ENCODE assay signal across 8 cellular contexts in genomic region chr2:207337234-207338219, GRCh38.
DNase-seq lines count a peak whose midpoint lies in the region; ATAC-seq and TF ChIP-seq lines count a peak whose summit lies in the region.

No MANE protein-coding gene starts in this region.

- peak overlapping the region; percentile 77 for H3K27ac Mint-ChIP-seq in activated T-helper 17 cell treated with anti-CD3 and anti-CD28 coated beads, Interleukin-2, amount 50 U/mL, for 72 hours

- H3K79me1 ChIP-seq in neuronal stem cell (ENCODE audit: low read depth, low read length) = no peaks in the 10 kb centered on the region

- H3K27me3 ChIP-seq in heart left ventricle (no peaks in the 10 kb centered on the region), parathyroid adenoma (ENCODE audit: control insufficient read depth, insufficient read depth, low read length) (no peaks in the 10 kb centered on the region), neuronal stem cell (ENCODE audit: control insufficient read depth in 3 of 3, insufficient read depth in 3 of 3, low read depth in 1 of 3, low read length in 3 of 3) (no peaks in the 10 kb centered on the region)

- H3K4ac ChIP-seq in neuronal stem cell (ENCODE audit: low read length) = no peak overlapping the region

- H3K27ac ChIP-seq in heart left ventricle = peak overlapping the region in 11 of 12 donors; percentile 63 to 96 (median 86)
- peak overlapping the region; percentile 45 for H3K27ac ChIP-seq in parathyroid adenoma
- H3K27ac ChIP-seq in neuronal stem cell (replicated peaks; ENCODE audit: low read length) = no peak overlapping the region

- no peak overlapping the region for H2BK120ac ChIP-seq in neuronal stem cell (ENCODE audit: low read depth, low read length)

- H2AFZ ChIP-seq in parathyroid adenoma = no peak overlapping the region
- no peak overlapping the region for H2AFZ ChIP-seq in neuronal stem cell (ENCODE audit: low read length)

- peak overlapping the region; percentile 75 for H3K4me3 Mint-ChIP-seq in activated T-helper 17 cell treated with anti-CD3 and anti-CD28 coated beads, Interleukin-2, amount 50 U/mL, for 72 hours

- no peak overlapping the region for H2BK12ac ChIP-seq in neuronal stem cell (ENCODE audit: low read length)

- H3K4me2 ChIP-seq in parathyroid adenoma (ENCODE audit: low read length) (no peak overlapping the region), neuronal stem cell (ENCODE audit: insufficient read depth, low read length, poor library complexity, severe bottlenecking) (no peak overlapping the region)

- H4K91ac ChIP-seq in neuronal stem cell (ENCODE audit: low read depth, low read length, poor library complexity) = no peak overlapping the region

- H3K36me3 ChIP-seq in heart left ventricle (no peaks in the 10 kb centered on the region), parathyroid adenoma (ENCODE audit: control insufficient read depth, insufficient read depth, low read length) (no peaks in the 10 kb centered on the region), neuronal stem cell (replicated peaks in 1 of 2; ENCODE audit: control insufficient read depth in 2 of 2, insufficient read depth in 2 of 2, low read length in 2 of 2) (no peaks in the 10 kb centered on the region)

- H3K4me3 ChIP-seq in heart left ventricle = peak overlapping the region in 1 of 12 donors; percentile 9
- H3K4me3 ChIP-seq in parathyroid adenoma (ENCODE audit: low read depth, low read length) = no peak overlapping the region
- H3K4me3 ChIP-seq in neuronal stem cell (ENCODE audit: low read length in 2 of 2) = no peak overlapping the region

- no peak overlapping the region for H2BK5ac ChIP-seq in neuronal stem cell (ENCODE audit: low read length)

- H3K9ac ChIP-seq in parathyroid adenoma (no peak overlapping the region), neuronal stem cell (ENCODE audit: low read depth, low read length, poor library complexity) (no peak overlapping the region)

- DNase-seq in heart left ventricle (no peak), left ventricle myocardium superior (no peak), NCI-H1694 treated with DMSO at 0.1 percent for 48 hours (lab: John Stamatoyannopoulos, UW) (no peak), nucleus accumbens (lab: John Stamatoyannopoulos, UW) (no peak), neuronal stem cell (ENCODE audit: low spot score) (no peak)

- no peaks in the 10 kb centered on the region for H3K79me2 ChIP-seq in parathyroid adenoma

- intact Hi-C loops in heart left ventricle (cut with DNase I) = loop anchor here in 7 of 10 donors (5.0 to 10.0 kb wide), 7 partner anchors 137 to 533 kb away; partner anchors contain the start of gene KLF7 (in 3 of the 7)
- intact Hi-C loops in left ventricle myocardium superior (cut with micrococcal nuclease) = no loop called here

- H3K18ac ChIP-seq in neuronal stem cell (ENCODE audit: low read length) = no peak overlapping the region

- H3K9me3 ChIP-seq in heart left ventricle (no peaks in the 10 kb centered on the region), parathyroid adenoma (ENCODE audit: control insufficient read depth, low read length) (no peaks in the 10 kb centered on the region), neuronal stem cell (replicated peaks in 1 of 2; ENCODE audit: control insufficient read depth in 2 of 2, insufficient read depth in 1 of 2, low read depth in 1 of 2, low read length in 2 of 2) (no peaks in the 10 kb centered on the region)

- no peaks in the 10 kb centered on the region for H3K27me3 Mint-ChIP-seq in activated T-helper 17 cell treated with anti-CD3 and anti-CD28 coated beads, Interleukin-2, amount 50 U/mL, for 72 hours

- H3K14ac ChIP-seq in neuronal stem cell (ENCODE audit: low read length) = no peak overlapping the region

- TF ChIP-seq POLR2A in heart left ventricle (IDR thresholded peaks at IDR 0.05) = no peak

- peaks cover 41% of the 10 kb centered on the region for H3K4me1 Mint-ChIP-seq in activated T-helper 17 cell treated with anti-CD3 and anti-CD28 coated beads, Interleukin-2, amount 50 U/mL, for 72 hours

- H3K9me3 Mint-ChIP-seq in activated T-helper 17 cell treated with anti-CD3 and anti-CD28 coated beads, Interleukin-2, amount 50 U/mL, for 72 hours = no peaks in the 10 kb centered on the region

- ATAC-seq in heart left ventricle = no peak
- no peak for ATAC-seq in left ventricle myocardium superior
- peak; percentile 52 for ATAC-seq in HG03159 (IDR thresholded peaks at IDR 0.05; ENCODE audit: unreplicated experiment)
- ATAC-seq in activated T-helper 17 cell treated with anti-CD3 and anti-CD28 coated beads, Interleukin-2, amount 50 U/mL, for 72 hours (replicated peaks) = peak; percentile 40

- no peak overlapping the region for H2BK15ac ChIP-seq in neuronal stem cell (ENCODE audit: low read length)

- no peak overlapping the region for H3K23ac ChIP-seq in neuronal stem cell (ENCODE audit: low read depth, low read length, poor library complexity)

- peaks cover 2 to 60% (median 38%) of the 10 kb centered on the region in 12 donors for H3K4me1 ChIP-seq in heart left ventricle
- H3K4me1 ChIP-seq in parathyroid adenoma = no peaks in the 10 kb centered on the region
- H3K4me1 ChIP-seq in neuronal stem cell (ENCODE audit: control insufficient read depth in 2 of 2, insufficient read depth in 1 of 2, low read depth in 1 of 2, low read length in 2 of 2) = peaks cover 16 to 46% of the 10 kb centered on the region in 2 donors

- no peak overlapping the region for H4K8ac ChIP-seq in neuronal stem cell (ENCODE audit: low read depth, low read length)

- no peak overlapping the region for H2AK5ac ChIP-seq in neuronal stem cell (ENCODE audit: low read depth, low read length)

- 69 to 81% (median 72%) methylated on average over 6 of the region's 6 CpGs for WGBS in heart left ventricle, 4 donors
- WGBS in neuronal stem cell (ENCODE audit: extremely low coverage in 2 of 2, insufficient read length in 2 of 2, insufficient replicate concordance in 1 of 2), 2 donors = no CpG with 5 or more reads among the region's 6 CpGs

- H3K36me3 Mint-ChIP-seq in activated T-helper 17 cell treated with anti-CD3 and anti-CD28 coated beads, Interleukin-2, amount 50 U/mL, for 72 hours (ENCODE audit: low read depth) = no peaks in the 10 kb centered on the region

- TF ChIP-seq CTCF in heart left ventricle (IDR thresholded peaks at IDR 0.05) (no peak), parathyroid adenoma (IDR thresholded peaks at IDR 0.05) (no peak)

Comparison
In these comparisons a context has a peak if more than half of its experiments do, and no peak if none do; other contexts are left out.
1. ATAC-seq: peak in HG03159 (single experiment) and activated T-helper 17 cell treated with anti-CD3 and anti-CD28 coated beads, Interleukin-2, amount 50 U/mL, for 72 hours (single experiment); none in heart left ventricle (0 of 4) and left ventricle myocardium superior (single experiment).